19 cellular contexts compared by ENCODE assay signal in the genomic region with DNA sequence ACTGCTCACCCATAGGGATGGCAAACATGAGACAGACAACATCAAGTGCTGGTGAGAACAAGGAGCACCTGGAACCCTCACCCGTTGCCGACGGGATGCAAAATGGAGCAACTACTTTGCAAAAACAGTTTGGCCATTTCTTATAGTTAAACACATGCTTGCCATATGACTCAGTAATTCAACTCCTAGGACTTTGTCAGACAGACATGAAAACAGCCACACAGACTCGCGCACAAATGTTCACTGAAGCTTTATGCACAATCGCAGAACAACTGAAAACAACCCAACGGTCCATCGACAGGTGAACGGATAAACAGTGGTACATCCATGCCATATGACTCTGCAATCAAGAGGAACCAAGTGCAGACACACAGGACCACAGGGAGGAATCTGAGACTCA. TPM values are rescaled to one million over a fixed set of nuclear protein-coding genes. Genes with fewer than 3 reads are reported as not detected.
DNase-seq lines count a peak whose midpoint lies in the region; ATAC-seq and TF ChIP-seq lines count a peak whose summit lies in the region.
"Had no signal": no experiment of that assay in that cellular context is flagged by ENCODE, and none has a peak within 500 bp of the region (broad histone marks: within the 10 kb centered on the region; RNA-seq: fewer than 3 reads in every experiment).

No MANE protein-coding gene starts in this region.

- no peak overlapping the region for H2BK15ac ChIP-seq in mesenchymal stem cell (ENCODE audit: low read depth, poor library complexity, severe bottlenecking)

- POLR2A ChIA-PET in A673 (lab: Charles Lee; ENCODE audit: low non-redundant PET), result no interaction called here

- no peak overlapping the region for H3K9ac ChIP-seq in mesenchymal stem cell (ENCODE audit: low read length)

- H2AFZ ChIP-seq in mesenchymal stem cell (ENCODE audit: low read depth, low read length), result no peak overlapping the region

- H2BK5ac ChIP-seq in mesenchymal stem cell (ENCODE audit: low read depth, low read length, poor library complexity, severe bottlenecking), result no peak overlapping the region

- H3K36me3 ChIP-seq in A673 (ENCODE audit: insufficient read depth, low read length, poor library complexity, severe bottlenecking) (no peaks in the 10 kb centered on the region), mesenchymal stem cell (ENCODE audit: control insufficient read depth in 1 of 2, insufficient read depth in 2 of 2, low read depth in 1 of 2, low read length in 2 of 2) (peaks cover 2 to 52% of the 10 kb centered on the region in 2 experiments)

- H3K4me3 Mint-ChIP-seq in HFFc6, result peak overlapping the region; percentile 73
- H3K4me3 Mint-ChIP-seq: activated naive CD4-positive, alpha-beta T cell treated with anti-CD3 and anti-CD28 coated beads, Interleukin-2, amount 10 ng/mL, durations not matched to agents 7 days and 5 days; CD4-positive, alpha-beta T cell; stimulated activated naive CD8-positive, alpha-beta T cell treated with anti-CD3 and anti-CD28 coated beads, Interleukin-15, amount 100 ng/mL, for 72 hours had no signal

- no peak overlapping the region for H3K4me2 ChIP-seq in mesenchymal stem cell (ENCODE audit: low read length, poor library complexity, severe bottlenecking)
- H3K4me2 ChIP-seq: A549 had no signal

- H3K9me3 ChIP-seq in A673 (ENCODE audit: low read depth, low read length, poor library complexity, severe bottlenecking) (no peaks in the 10 kb centered on the region), mesenchymal stem cell (ENCODE audit: control insufficient read depth, low read length) (no peaks in the 10 kb centered on the region)
- H3K9me3 ChIP-seq: A549, esophagus squamous epithelium, SJSA1 had no signal

- H2BK120ac ChIP-seq in mesenchymal stem cell (ENCODE audit: low read depth, low read length), result no peak overlapping the region

- CTCF ChIA-PET in A673 (lab: Charles Lee), result no interaction called here

- H3K4me1 Mint-ChIP-seq in HFFc6 (ENCODE audit: low read depth), result peaks cover 40% of the 10 kb centered on the region

- peak overlapping the region; percentile 66 for H3K27ac Mint-ChIP-seq in HFFc6
- H3K27ac Mint-ChIP-seq: activated naive CD4-positive, alpha-beta T cell treated with anti-CD3 and anti-CD28 coated beads, Interleukin-2, amount 10 ng/mL, durations not matched to agents 7 days and 5 days; CD4-positive, alpha-beta T cell; stimulated activated naive CD8-positive, alpha-beta T cell treated with anti-CD3 and anti-CD28 coated beads, Interleukin-15, amount 100 ng/mL, for 72 hours had no signal

- no peak overlapping the region for H3K4me3 ChIP-seq in A673 (ENCODE audit: low read depth, low read length, poor library complexity, severe bottlenecking)
- H3K4me3 ChIP-seq in astrocyte of the spinal cord (ENCODE audit: low read depth, low read length), result no peak overlapping the region
- H3K4me3 ChIP-seq in mesenchymal stem cell (ENCODE audit: insufficient read depth in 1 of 2, low read depth in 1 of 2, low read length in 2 of 2), result peak overlapping the region in 1 of 2 experiments; percentile 2
- H3K4me3 ChIP-seq: A549, esophagus squamous epithelium, SJSA1 had no signal

- WGBS in mesenchymal stem cell, result 72% methylated on average over 9 of the region's 9 CpGs

- H3K36me3 Mint-ChIP-seq in HFFc6 (ENCODE audit: low read depth), result peaks cover 4% of the 10 kb centered on the region; the same call in 1 of the 2 replicates
- H3K36me3 Mint-ChIP-seq: activated naive CD4-positive, alpha-beta T cell treated with anti-CD3 and anti-CD28 coated beads, Interleukin-2, amount 10 ng/mL, durations not matched to agents 7 days and 5 days had no signal

- no peak overlapping the region for H4K91ac ChIP-seq in mesenchymal stem cell (ENCODE audit: low read length)

- H3K18ac ChIP-seq in mesenchymal stem cell (ENCODE audit: low read depth in 1 of 2, low read length in 2 of 2), result peak overlapping the region in 1 of 2 experiments; percentile 8

- H3K27ac ChIP-seq in A673 (ENCODE audit: low read depth, low read length, poor library complexity, severe bottlenecking), result peak overlapping the region; percentile 61
- H3K27ac ChIP-seq in mesenchymal stem cell (ENCODE audit: low read length, poor library complexity, severe bottlenecking), result peak overlapping the region; percentile 19
- H3K27ac ChIP-seq: SJSA1 had no signal

- H3K27me3 Mint-ChIP-seq in HFFc6 (ENCODE audit: insufficient read depth), result peaks cover 4% of the 10 kb centered on the region
- H3K27me3 Mint-ChIP-seq: CD4-positive, alpha-beta T cell; stimulated activated naive CD8-positive, alpha-beta T cell treated with anti-CD3 and anti-CD28 coated beads, Interleukin-15, amount 100 ng/mL, for 72 hours had no signal

- H3K14ac ChIP-seq in mesenchymal stem cell (ENCODE audit: low read length in 2 of 2), result peak overlapping the region in 1 of 2 experiments; percentile 63

- H2BK12ac ChIP-seq in mesenchymal stem cell (ENCODE audit: low read length in 2 of 2), result peak overlapping the region in 1 of 2 experiments; percentile 26

- peaks cover 5% of the 10 kb centered on the region for H3K79me1 ChIP-seq in mesenchymal stem cell (replicated peaks; ENCODE audit: low read length, poor library complexity, severe bottlenecking)

- TF ChIP-seq CTCF in A673 (conservative IDR thresholded peaks at IDR 0.05; ENCODE audit: low read depth, low read length) (no peak), HFFc6 (IDR thresholded peaks at IDR 0.05) (no peak), astrocyte of the spinal cord (IDR thresholded peaks at IDR 0.05; ENCODE audit: low read depth, low read length) (no peak)

- no TSS peak for BruUV-seq in A673 (replicated peaks; lab: Mats Ljungman, UMichigan)

- H3K4me1 ChIP-seq in A673 (ENCODE audit: insufficient read depth, low read length, poor library complexity, severe bottlenecking) (peaks cover 56% of the 10 kb centered on the region), mesenchymal stem cell (ENCODE audit: control insufficient read depth, insufficient read depth, low read depth, low read length) (peaks cover 77% of the 10 kb centered on the region)

- DNase-seq in A673 (ENCODE audit: low spot score) (no peak), HFFc6 (peak; percentile 46), astrocyte of the spinal cord (ENCODE audit: low read depth, low spot score) (peak; percentile 59), mesenchymal stem cell (peak; percentile 67), T1000 (lab: John Stamatoyannopoulos, UW) (no peak), dedifferentiated amniotic fluid mesenchymal stem cell (ENCODE audit: extremely low spot score) (no peak), NCI-H1417 treated with DMSO at 0.1 percent for 48 hours (lab: John Stamatoyannopoulos, UW) (no peak)
- DNase-seq: activated CD4-positive, alpha-beta T cell treated with anti-CD3 and anti-CD28 coated beads, Interleukin-2, amount 50 U/mL, for 1 hour; activated naive CD4-positive, alpha-beta T cell treated with anti-CD3 and anti-CD28 coated beads, Interleukin-2, amount 10 ng/mL, durations not matched to agents 7 days and 5 days; CD4-positive, alpha-beta T cell; esophagus squamous epithelium; islet precursor cell; mammary epithelial cell; NCI-H2029 treated with DMSO at 0.1 percent for 48 hours; NCI-H510A; stimulated activated naive CD8-positive, alpha-beta T cell treated with anti-CD3 and anti-CD28 coated beads, Interleukin-15, amount 100 ng/mL, for 72 hours had no signal

- no peak for ATAC-seq in HG03457 (IDR thresholded peaks at IDR 0.05; ENCODE audit: unreplicated experiment)
- ATAC-seq: A549; stimulated activated naive CD8-positive, alpha-beta T cell treated with anti-CD3 and anti-CD28 coated beads, Interleukin-15, amount 100 ng/mL, for 72 hours had no signal

- H3K9me3 Mint-ChIP-seq in HFFc6, result no peaks in the 10 kb centered on the region
- H3K9me3 Mint-ChIP-seq: activated naive CD4-positive, alpha-beta T cell treated with anti-CD3 and anti-CD28 coated beads, Interleukin-2, amount 10 ng/mL, durations not matched to agents 7 days and 5 days; CD4-positive, alpha-beta T cell; stimulated activated naive CD8-positive, alpha-beta T cell treated with anti-CD3 and anti-CD28 coated beads, Interleukin-15, amount 100 ng/mL, for 72 hours had no signal

- peak overlapping the region in 1 of 2 experiments; percentile 38 for H3K23ac ChIP-seq in mesenchymal stem cell (ENCODE audit: low read length in 2 of 2)

- no peak overlapping the region for H3K4ac ChIP-seq in mesenchymal stem cell (ENCODE audit: low read depth in 1 of 2, low read length in 2 of 2)

- no peak overlapping the region for H4K8ac ChIP-seq in mesenchymal stem cell (ENCODE audit: low read length)

- in situ Hi-C loops in astrocyte of the spinal cord (cut with HindIII; ENCODE audit: low sequenced_read_pairs), result no loop called here

- H3K27me3 ChIP-seq in A673 (replicated peaks; ENCODE audit: insufficient read depth, low read depth, low read length, poor library complexity), result no peaks in the 10 kb centered on the region
- H3K27me3 ChIP-seq in mesenchymal stem cell (ENCODE audit: control insufficient read depth in 1 of 2, insufficient read depth in 1 of 2, low read length in 2 of 2), result no peaks in the 10 kb centered on the region
- H3K27me3 ChIP-seq: esophagus squamous epithelium, SJSA1 had no signal

- intact Hi-C loops in A673 (cut with micrococcal nuclease; ENCODE audit: unreplicated experiment), result no loop called here

- no peak overlapping the region for H2AK5ac ChIP-seq in mesenchymal stem cell (ENCODE audit: low read length, severe bottlenecking)

RNA-seq across cellular contexts. Expression of a gene that starts 30.8 kb away (rescaled TPM):
- 227 and 276 TPM in 2 replicates for total RNA-seq in A673 (2021)
- total RNA-seq in HFFc6 (2021; fragmentation: NEBNext Ultra II Directional; extraction: Animal tissue kit (Norgen Biotek cat#: 25700)), result 100 to 1,000 TPM; 237 to 249 (median 240) TPM
- 120 TPM for polyA plus RNA-seq in mesenchymal stem cell (2013, experiment 1 of 2)
- polyA plus RNA-seq in mesenchymal stem cell (2013, experiment 2 of 2), result 113 TPM

Comparison
In these comparisons a context has a peak if more than half of its experiments do, and no peak if none do; other contexts are left out.
1. DNase-seq: peak in HFFc6 (single experiment), astrocyte of the spinal cord (single experiment) and mesenchymal stem cell (single experiment); none in A673 (single experiment), T1000 (single experiment), dedifferentiated amniotic fluid mesenchymal stem cell (single experiment) and NCI-H1417 treated with DMSO at 0.1 percent for 48 hours (single experiment).